Comparison of ENCODE assay signal across 11 cellular contexts in genomic region chr16:23694707-23695373, GRCh38. TPM values are rescaled to one million over a fixed set of nuclear protein-coding genes. Genes with fewer than 3 reads are reported as not detected.
DNase-seq lines count a peak whose midpoint lies in the region; ATAC-seq and TF ChIP-seq lines count a peak whose summit lies in the region.
"Had no signal": no experiment of that assay in that cellular context is flagged by ENCODE, and none has a peak within 500 bp of the region (broad histone marks: within the 10 kb centered on the region; RNA-seq: fewer than 3 reads in every experiment).

No MANE protein-coding gene starts in this region.

- intact Hi-C loops in activated CD8-positive, alpha-beta T cell treated with anti-CD3 and anti-CD28 coated beads for 36 hours (cut with micrococcal nuclease) = no loop called here
- intact Hi-C loops in testis (cut with DNase I; ENCODE audit: low total_unique reads) = no loop called here

- WGBS in testis, 2 donors = 6 to 14% methylated on average over 9 to 24 of the region's 31 CpGs

- DNase-seq in activated CD8-positive, alpha-beta T cell treated with anti-CD3 and anti-CD28 coated beads for 36 hours = peak; percentile 12
- no peak for DNase-seq in activated CD8-positive, alpha-beta T cell treated with anti-CD3 and anti-CD28 coated beads, Interleukin-2, amount 10 ng/mL, durations not matched to agents 7 days and 5 days
- DNase-seq in brain microvascular endothelial cell (peak; percentile 15), immature natural killer cell (no peak), testis (peak; percentile 39), NCI-H1417 (lab: John Stamatoyannopoulos, UW) (no peak), RPMI8226 (no peak)
- DNase-seq: effector CD8-positive, alpha-beta T cell; Kasumi-1 had no signal

- H3K27ac Mint-ChIP-seq in activated CD8-positive, alpha-beta T cell treated with anti-CD3 and anti-CD28 coated beads for 36 hours = no peak overlapping the region
- H3K27ac Mint-ChIP-seq in activated CD8-positive, alpha-beta T cell treated with anti-CD3 and anti-CD28 coated beads, Interleukin-2, amount 10 ng/mL, durations not matched to agents 7 days and 5 days = no peak overlapping the region
- H3K27ac Mint-ChIP-seq in immature natural killer cell = peak overlapping the region in 1 of 6 donors; percentile 22

- no peaks in the 10 kb centered on the region for H3K9me3 ChIP-seq in testis
- H3K9me3 ChIP-seq: BLaER1 treated with 17β-estradiol and CSF1 and Interleukin-3, amounts not matched to agents 10 nM and 100 nM had no signal

- no peak for TF ChIP-seq CTCF in activated CD8-positive, alpha-beta T cell treated with anti-CD3 and anti-CD28 coated beads for 36 hours (IDR thresholded peaks at IDR 0.05)
- TF ChIP-seq CTCF in brain microvascular endothelial cell (IDR thresholded peaks at IDR 0.05; ENCODE audit: low read depth, low read length, missing control alignments) (no peak), testis (IDR thresholded peaks at IDR 0.05) (no peak)

- peaks cover 7% of the 10 kb centered on the region for H3K27me3 Mint-ChIP-seq in activated CD8-positive, alpha-beta T cell treated with anti-CD3 and anti-CD28 coated beads for 36 hours
- no peaks in the 10 kb centered on the region for H3K27me3 Mint-ChIP-seq in activated CD8-positive, alpha-beta T cell treated with anti-CD3 and anti-CD28 coated beads, Interleukin-2, amount 10 ng/mL, durations not matched to agents 7 days and 5 days (ENCODE audit: low read depth)
- no peaks in the 10 kb centered on the region for H3K27me3 Mint-ChIP-seq in immature natural killer cell (ENCODE audit: low read depth in 3 of 3)

- no peak for TF ChIP-seq POLR2A in testis (IDR thresholded peaks at IDR 0.05)

- H3K36me3 Mint-ChIP-seq in activated CD8-positive, alpha-beta T cell treated with anti-CD3 and anti-CD28 coated beads for 36 hours (ENCODE audit: low read depth) = peaks cover 7% of the 10 kb centered on the region
- peaks cover 20% of the 10 kb centered on the region for H3K36me3 Mint-ChIP-seq in activated CD8-positive, alpha-beta T cell treated with anti-CD3 and anti-CD28 coated beads, Interleukin-2, amount 10 ng/mL, durations not matched to agents 7 days and 5 days (ENCODE audit: low read depth)
- H3K36me3 Mint-ChIP-seq in immature natural killer cell = peaks cover 0 to 1% (median 0%) of the 10 kb centered on the region in 3 donors

- H3K27me3 ChIP-seq in brain microvascular endothelial cell (replicated peaks) = no peaks in the 10 kb centered on the region
- no peaks in the 10 kb centered on the region for H3K27me3 ChIP-seq in testis
- H3K27me3 ChIP-seq: BLaER1 treated with 17β-estradiol and CSF1 and Interleukin-3, amounts not matched to agents 10 nM and 100 nM had no signal

- peaks cover 5% of the 10 kb centered on the region for H3K4me1 Mint-ChIP-seq in activated CD8-positive, alpha-beta T cell treated with anti-CD3 and anti-CD28 coated beads for 36 hours (ENCODE audit: low read depth)
- H3K4me1 Mint-ChIP-seq in activated CD8-positive, alpha-beta T cell treated with anti-CD3 and anti-CD28 coated beads, Interleukin-2, amount 10 ng/mL, durations not matched to agents 7 days and 5 days (ENCODE audit: low read depth) = peaks cover 16% of the 10 kb centered on the region
- H3K4me1 Mint-ChIP-seq in immature natural killer cell = peaks cover 17 to 21% of the 10 kb centered on the region in 2 donors

- CTCF ChIA-PET in activated CD8-positive, alpha-beta T cell treated with anti-CD3 and anti-CD28 coated beads for 36 hours (lab: Charles Lee) = interaction anchor here (1.1 to 1.2 kb wide), 2 partner anchors 26 to 40 kb away, joined by 3 read pairs; no protein-coding TSS in a partner anchor
- CTCF ChIA-PET in activated CD8-positive, alpha-beta T cell treated with anti-CD3 and anti-CD28 coated beads, Interleukin-2, amount 10 ng/mL, durations not matched to agents 7 days and 5 days (lab: Charles Lee) = no interaction called here

- no peaks in the 10 kb centered on the region for H3K9me3 Mint-ChIP-seq in activated CD8-positive, alpha-beta T cell treated with anti-CD3 and anti-CD28 coated beads for 36 hours
- no peaks in the 10 kb centered on the region for H3K9me3 Mint-ChIP-seq in activated CD8-positive, alpha-beta T cell treated with anti-CD3 and anti-CD28 coated beads, Interleukin-2, amount 10 ng/mL, durations not matched to agents 7 days and 5 days (ENCODE audit: insufficient read depth)
- H3K9me3 Mint-ChIP-seq in immature natural killer cell = no peaks in the 10 kb centered on the region

- no peak overlapping the region for H3K4me3 Mint-ChIP-seq in activated CD8-positive, alpha-beta T cell treated with anti-CD3 and anti-CD28 coated beads for 36 hours
- no peak overlapping the region for H3K4me3 Mint-ChIP-seq in activated CD8-positive, alpha-beta T cell treated with anti-CD3 and anti-CD28 coated beads, Interleukin-2, amount 10 ng/mL, durations not matched to agents 7 days and 5 days
- H3K4me3 Mint-ChIP-seq in immature natural killer cell = peak overlapping the region in 3 of 5 donors; percentile 30 to 46 (median 46)

- no peaks in the 10 kb centered on the region for H3K4me1 ChIP-seq in testis

- in situ Hi-C loops in brain microvascular endothelial cell (cut with HindIII; ENCODE audit: low pct_ligation_motif_present, low sequenced_read_pairs) = no loop called here

- H3K27ac ChIP-seq in brain microvascular endothelial cell (no peak overlapping the region), testis (no peak overlapping the region)
- H3K27ac ChIP-seq: BLaER1 treated with 17β-estradiol and CSF1 and Interleukin-3, amounts not matched to agents 10 nM and 100 nM had no signal

- H3K36me3 ChIP-seq in brain microvascular endothelial cell (replicated peaks) (peaks cover 14% of the 10 kb centered on the region), testis (ENCODE audit: low read depth, missing control alignments) (no peaks in the 10 kb centered on the region)

- peak overlapping the region; percentile 50 for H3K4me3 ChIP-seq in brain microvascular endothelial cell (ENCODE audit: low read depth, low read length)
- H3K4me3 ChIP-seq in testis = no peak overlapping the region
- H3K4me3 ChIP-seq: BLaER1 treated with 17β-estradiol and CSF1 and Interleukin-3, amounts not matched to agents 10 nM and 100 nM had no signal

- ATAC-seq in activated CD8-positive, alpha-beta T cell treated with anti-CD3 and anti-CD28 coated beads for 36 hours = peak; percentile 22
- ATAC-seq in activated CD8-positive, alpha-beta T cell treated with anti-CD3 and anti-CD28 coated beads, Interleukin-2, amount 10 ng/mL, durations not matched to agents 7 days and 5 days = no peak
- no peak for ATAC-seq in GM21367 (IDR thresholded peaks at IDR 0.05; ENCODE audit: unreplicated experiment)

- POLR2A ChIA-PET in activated CD8-positive, alpha-beta T cell treated with anti-CD3 and anti-CD28 coated beads for 36 hours (lab: Charles Lee) = interaction anchor here (0.5 to 1.4 kb wide), 3 partner anchors 10 to 248 kb away, joined by 3 to 6 read pairs (median 3); no protein-coding TSS in a partner anchor
- POLR2A ChIA-PET in activated CD8-positive, alpha-beta T cell treated with anti-CD3 and anti-CD28 coated beads, Interleukin-2, amount 10 ng/mL, durations not matched to agents 7 days and 5 days (lab: Charles Lee) = interaction anchor here (1.2 kb wide), 1 partner anchor 16 kb away, joined by 4 read pairs; the partner anchor contains the start of gene PLK1

RNA-seq across cellular contexts. Expression of gene PLK1, which starts 16.2 kb away (rescaled TPM):
- total RNA-seq in activated CD8-positive, alpha-beta T cell treated with anti-CD3 and anti-CD28 coated beads for 36 hours = 10 to 100 TPM; 85.8 to 87.9 TPM
- total RNA-seq in activated CD8-positive, alpha-beta T cell treated with anti-CD3 and anti-CD28 coated beads, Interleukin-2, amount 10 ng/mL, durations not matched to agents 7 days and 5 days = 100 to 1,000 TPM; 138 to 139 TPM
- polyA plus RNA-seq in immature natural killer cell = 1 to 10 TPM in 1 of 3 donors, under 1 TPM in 1, not detected in 1; 0.57 to 1.2 TPM
- 10 to 100 TPM; 26.3 to 44.5 TPM for total RNA-seq in testis
- polyA plus RNA-seq in testis (ENCODE audit: insufficient read depth, low read depth, low replicate concordance) = 94.7 TPM

RNA-seq across cellular contexts. Expression of gene ERN2, which starts 18.2 kb away (rescaled TPM):
- total RNA-seq in activated CD8-positive, alpha-beta T cell treated with anti-CD3 and anti-CD28 coated beads for 36 hours = not detected
- not detected for total RNA-seq in activated CD8-positive, alpha-beta T cell treated with anti-CD3 and anti-CD28 coated beads, Interleukin-2, amount 10 ng/mL, durations not matched to agents 7 days and 5 days
- polyA plus RNA-seq in immature natural killer cell (not detected), testis (ENCODE audit: insufficient read depth, low read depth, low replicate concordance) (0.32 TPM)
- under 1 TPM; 0.37 to 0.94 TPM for total RNA-seq in testis

RNA-seq across cellular contexts. Expression of gene DCTN5, which starts 53.6 kb away (rescaled TPM):
- total RNA-seq in activated CD8-positive, alpha-beta T cell treated with anti-CD3 and anti-CD28 coated beads for 36 hours = 10 to 100 TPM; 51.3 to 54.1 TPM
- 10 to 100 TPM; 71.9 to 72.6 TPM for total RNA-seq in activated CD8-positive, alpha-beta T cell treated with anti-CD3 and anti-CD28 coated beads, Interleukin-2, amount 10 ng/mL, durations not matched to agents 7 days and 5 days
- polyA plus RNA-seq in immature natural killer cell (10 to 100 TPM; 51.9 to 77.8 (median 53.9) TPM), testis (ENCODE audit: insufficient read depth, low read depth, low replicate concordance) (84.0 TPM)
- total RNA-seq in testis = 10 to 100 TPM; 61.3 to 63.3 TPM

RNA-seq across cellular contexts. Expression of gene PALB2, which starts 53.7 kb away (rescaled TPM):
- 10 to 100 TPM; 22.9 to 24.0 TPM for total RNA-seq in activated CD8-positive, alpha-beta T cell treated with anti-CD3 and anti-CD28 coated beads for 36 hours
- 10 to 100 TPM; 22.7 to 26.1 TPM for total RNA-seq in activated CD8-positive, alpha-beta T cell treated with anti-CD3 and anti-CD28 coated beads, Interleukin-2, amount 10 ng/mL, durations not matched to agents 7 days and 5 days
- polyA plus RNA-seq in immature natural killer cell = 10 to 100 TPM in 1 of 3 donors, 1 to 10 TPM in 2; 3.3 to 12.6 (median 8.2) TPM
- 10 to 100 TPM; 24.6 to 26.8 TPM for total RNA-seq in testis
- polyA plus RNA-seq in testis (ENCODE audit: insufficient read depth, low read depth, low replicate concordance) = 14.4 TPM

RNA-seq across cellular contexts. Expression of gene CHP2, which starts 60.0 kb away (rescaled TPM):
- not detected for total RNA-seq in activated CD8-positive, alpha-beta T cell treated with anti-CD3 and anti-CD28 coated beads for 36 hours
- not detected for total RNA-seq in activated CD8-positive, alpha-beta T cell treated with anti-CD3 and anti-CD28 coated beads, Interleukin-2, amount 10 ng/mL, durations not matched to agents 7 days and 5 days
- polyA plus RNA-seq in immature natural killer cell (not detected), testis (ENCODE audit: insufficient read depth, low read depth, low replicate concordance) (8.0 TPM)
- 1 to 10 TPM; 2.4 to 5.7 TPM for total RNA-seq in testis

Comparison
In these comparisons a context has a peak if more than half of its experiments do, and no peak if none do; other contexts are left out.
1. DNase-seq: peak in activated CD8-positive, alpha-beta T cell treated with anti-CD3 and anti-CD28 coated beads for 36 hours (single experiment), brain microvascular endothelial cell (single experiment) and testis (single experiment); none in activated CD8-positive, alpha-beta T cell treated with anti-CD3 and anti-CD28 coated beads, Interleukin-2, amount 10 ng/mL, durations not matched to agents 7 days and 5 days (single experiment), immature natural killer cell (0 of 3), NCI-H1417 (0 of 3) and RPMI8226 (single experiment).
2. H3K4me3 Mint-ChIP-seq: peak in immature natural killer cell (3 of 5); none in activated CD8-positive, alpha-beta T cell treated with anti-CD3 and anti-CD28 coated beads for 36 hours (single experiment) and activated CD8-positive, alpha-beta T cell treated with anti-CD3 and anti-CD28 coated beads, Interleukin-2, amount 10 ng/mL, durations not matched to agents 7 days and 5 days (single experiment).